In the genomic region with DNA sequence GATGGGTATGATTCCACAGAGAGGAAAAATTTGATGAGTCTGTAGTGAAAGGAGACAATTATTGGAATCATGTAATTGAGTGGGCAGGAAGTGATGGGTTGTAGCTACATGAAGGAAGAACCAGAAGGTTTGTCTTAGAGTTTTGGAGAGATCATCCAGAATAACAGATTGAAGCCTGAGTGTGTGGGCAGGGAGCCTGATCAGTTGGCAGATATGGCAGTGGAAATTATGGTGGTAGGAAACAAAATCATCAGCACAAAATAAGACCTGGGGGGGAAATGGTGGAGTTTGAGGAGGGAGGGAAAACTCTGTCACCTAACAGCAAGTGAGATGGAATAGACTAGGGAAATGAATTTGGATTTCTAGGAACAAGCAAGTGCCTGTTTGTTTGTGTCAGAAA, we compare ENCODE assay signal across 7 cellular contexts.
"Had no signal": no experiment of that assay in that cellular context is flagged by ENCODE, and none has a peak within 500 bp of the region (broad histone marks: within the 10 kb centered on the region; RNA-seq: fewer than 3 reads in every experiment).

No MANE protein-coding gene starts in this region.

- H3K27ac ChIP-seq: HL-60 had no signal

- H3K4me3 Mint-ChIP-seq: GM23338, H9, IgD-negative memory B cell had no signal

- H3K27ac Mint-ChIP-seq: GM23338, H9, IgD-negative memory B cell had no signal

- H3K27me3 Mint-ChIP-seq: IgD-negative memory B cell had no signal

- H3K36me3 Mint-ChIP-seq: IgD-negative memory B cell had no signal

- H3K4me3 ChIP-seq: GM23338 had no signal

- DNase-seq: H9, HCEC 1CT, KBM-7 had no signal

- ATAC-seq: GM23338, HepG2 had no signal

- H3K4me1 Mint-ChIP-seq: H9, IgD-negative memory B cell had no signal
